38 cellular contexts compared by ENCODE assay signal in genomic region chr2:129330504-129330903, GRCh38.
"Had no signal": no experiment of that assay in that cellular context is flagged by ENCODE, and none has a peak within 500 bp of the region (broad histone marks: within the 10 kb centered on the region; RNA-seq: fewer than 3 reads in every experiment).

No MANE protein-coding gene starts in this region.

- H3K27ac Mint-ChIP-seq: activated naive CD4-positive, alpha-beta T cell treated with anti-CD3 and anti-CD28 coated beads for 36 hours; activated naive CD4-positive, alpha-beta T cell treated with anti-CD3 and anti-CD28 coated beads, Interleukin-2, amount 10 ng/mL, durations not matched to agents 7 days and 5 days; activated naive CD4-positive, alpha-beta T cell treated with anti-CD3 and anti-CD28 coated beads, Interleukin-2, amount 50 U/mL, for 24 hours; activated naive CD4-positive, alpha-beta T cell treated with anti-CD3 and anti-CD28 coated beads, Interleukin-2, amount 50 U/mL, for 72 hours; activated naive CD8-positive, alpha-beta T cell; activated naive CD8-positive, alpha-beta T cell treated with anti-CD3 and anti-CD28 coated beads for 36 hours; activated naive CD8-positive, alpha-beta T cell treated with anti-CD3 and anti-CD28 coated beads, Interleukin-2, amount 10 ng/mL, durations not matched to agents 7 days and 5 days; activated naive CD8-positive, alpha-beta T cell treated with anti-CD3 and anti-CD28 coated beads, Interleukin-2, amount 50 U/mL, for 24 hours; activated T-cell treated with anti-CD3 and anti-CD28 coated beads, Interleukin-2, amount 50 U/mL, for 24 hours; activated T-cell treated with anti-CD3 and anti-CD28 coated beads, Interleukin-2, amount 50 U/mL, for 72 hours; activated T-helper 1 cell treated with anti-CD3 and anti-CD28 coated beads, Interleukin-12 subunit alpha, Interleukin-12 subunit beta, Interleukin-2, Interleukin-4 antibody, amounts not matched to agents 30 ng/mL and 10 ng/mL and 1 ng/mL, durations not matched to agents 14 hours and 24 hours and 36 hours; activated T-helper 17 cell treated with anti-CD3 and anti-CD28 coated beads, Interleukin-2, amount 50 U/mL, for 72 hours; activated T-helper 2 cell treated with anti-CD3 and anti-CD28 coated beads, Interferon-gamma antibody, Interleukin-2, Interleukin-4, amounts not matched to agents 10 μg/mL and 5 μg/mL and 100 μg/mL, durations not matched to agents 14 hours and 24 hours and 36 hours; brain had no signal

- H3K9me3 ChIP-seq: adrenal gland, ascending aorta, body of pancreas, breast epithelium had no signal

- H3K27me3 Mint-ChIP-seq: activated naive CD4-positive, alpha-beta T cell treated with anti-CD3 and anti-CD28 coated beads, Interleukin-2, amount 10 ng/mL, durations not matched to agents 7 days and 5 days; activated naive CD4-positive, alpha-beta T cell treated with anti-CD3 and anti-CD28 coated beads, Interleukin-2, amount 50 U/mL, for 24 hours; activated naive CD8-positive, alpha-beta T cell; activated naive CD8-positive, alpha-beta T cell treated with anti-CD3 and anti-CD28 coated beads for 36 hours; activated naive CD8-positive, alpha-beta T cell treated with anti-CD3 and anti-CD28 coated beads, Interleukin-2, amount 50 U/mL, for 24 hours; activated T-cell treated with anti-CD3 and anti-CD28 coated beads, Interleukin-2, amount 50 U/mL, for 24 hours; activated T-helper 17 cell treated with anti-CD3 and anti-CD28 coated beads, Interleukin-2, amount 50 U/mL, for 72 hours; brain; central memory CD8-positive, alpha-beta T cell had no signal

- H3K36me3 Mint-ChIP-seq: activated naive CD4-positive, alpha-beta T cell treated with anti-CD3 and anti-CD28 coated beads, Interleukin-2, amount 10 ng/mL, durations not matched to agents 7 days and 5 days; activated naive CD4-positive, alpha-beta T cell treated with anti-CD3 and anti-CD28 coated beads, Interleukin-2, amount 50 U/mL, for 24 hours; activated naive CD4-positive, alpha-beta T cell treated with anti-CD3 and anti-CD28 coated beads, Interleukin-2, amount 50 U/mL, for 72 hours; activated naive CD8-positive, alpha-beta T cell; activated naive CD8-positive, alpha-beta T cell treated with anti-CD3 and anti-CD28 coated beads for 36 hours; activated naive CD8-positive, alpha-beta T cell treated with anti-CD3 and anti-CD28 coated beads, Interleukin-2, amount 10 ng/mL, durations not matched to agents 7 days and 5 days; brain had no signal

- H3K36me3 ChIP-seq: adrenal gland, ascending aorta, brain microvascular endothelial cell, breast epithelium, cardiac muscle cell had no signal

- ATAC-seq: activated naive CD4-positive, alpha-beta T cell treated with anti-CD3 and anti-CD28 coated beads, Interleukin-2, amount 50 U/mL, for 72 hours; activated naive CD8-positive, alpha-beta T cell treated with anti-CD3 and anti-CD28 coated beads, Interleukin-2, amount 50 U/mL, for 24 hours; activated T-cell treated with anti-CD3 and anti-CD28 coated beads, Interleukin-2, amount 50 U/mL, for 4 hours; activated T-cell treated with anti-CD3 and anti-CD28 coated beads, Interleukin-2, amount 50 U/mL, for 72 hours; activated T-helper 17 cell treated with anti-CD3 and anti-CD28 coated beads, Interleukin-2, amount 50 U/mL, for 72 hours; body of pancreas had no signal

- H3K27me3 ChIP-seq: adrenal gland, ascending aorta, body of pancreas, brain microvascular endothelial cell, breast epithelium, cardiac muscle cell had no signal

- H3K9me3 Mint-ChIP-seq: activated naive CD4-positive, alpha-beta T cell treated with anti-CD3 and anti-CD28 coated beads, Interleukin-2, amount 50 U/mL, for 24 hours; activated naive CD8-positive, alpha-beta T cell treated with anti-CD3 and anti-CD28 coated beads, Interleukin-2, amount 50 U/mL, for 24 hours; activated T-helper 1 cell treated with anti-CD3 and anti-CD28 coated beads, Interleukin-12 subunit alpha, Interleukin-12 subunit beta, Interleukin-2, Interleukin-4 antibody, amounts not matched to agents 30 ng/mL and 10 ng/mL and 1 ng/mL, durations not matched to agents 14 hours and 24 hours and 36 hours had no signal

- DNase-seq: activated effector memory CD4-positive, alpha-beta T cell treated with anti-CD3 and anti-CD28 coated beads, Interleukin-2, amount 50 U/mL, for 16 hours; activated effector memory CD4-positive, alpha-beta T cell treated with Interleukin-2 at 50 U/mL for 16 hours; activated gamma-delta T cell; activated gamma-delta T cell treated with Interleukin-2 at 50 U/mL for 16 hours; activated naive CD4-positive, alpha-beta T cell; activated naive CD4-positive, alpha-beta T cell treated with anti-CD3 and anti-CD28 coated beads for 36 hours; activated naive CD4-positive, alpha-beta T cell treated with anti-CD3 and anti-CD28 coated beads, Interleukin-2, amount 10 ng/mL, durations not matched to agents 7 days and 5 days; activated naive CD4-positive, alpha-beta T cell treated with anti-CD3 and anti-CD28 coated beads, Interleukin-2, amount 50 U/mL, for 16 hours; activated naive CD4-positive, alpha-beta T cell treated with Interleukin-2 at 50 U/mL for 16 hours; activated naive CD8-positive, alpha-beta T cell treated with anti-CD3 and anti-CD28 coated beads for 36 hours; activated naive CD8-positive, alpha-beta T cell treated with anti-CD3 and anti-CD28 coated beads, Interleukin-2, amount 10 ng/mL, durations not matched to agents 7 days and 5 days; activated naive CD8-positive, alpha-beta T cell treated with anti-CD3 and anti-CD28 coated beads, Interleukin-2, amount 50 U/mL, for 24 hours; activated T-cell treated with anti-CD3 and anti-CD28 coated beads, Interleukin-2, amount 50 U/mL, for 1 hour; activated T-cell treated with anti-CD3 and anti-CD28 coated beads, Interleukin-2, amount 50 U/mL, for 24 hours; activated T-cell treated with anti-CD3 and anti-CD28 coated beads, Interleukin-2, amount 50 U/mL, for 4 hours; activated T-cell treated with anti-CD3 and anti-CD28 coated beads, Interleukin-2, amount 50 U/mL, for 48 hours; activated T-cell treated with anti-CD3 and anti-CD28 coated beads, Interleukin-2, amount 50 U/mL, for 72 hours; adrenal gland; amniotic stem cell; amygdala; anterior cingulate cortex; aorta; body of pancreas; brain microvascular endothelial cell; caudate nucleus; central memory CD4-positive, alpha-beta T cell; cerebellar nuclear complex had no signal

- H3K4me1 ChIP-seq: adrenal gland, ascending aorta, body of pancreas, breast epithelium had no signal

- H3K4me1 Mint-ChIP-seq: activated naive CD4-positive, alpha-beta T cell treated with anti-CD3 and anti-CD28 coated beads, Interleukin-2, amount 10 ng/mL, durations not matched to agents 7 days and 5 days; activated naive CD4-positive, alpha-beta T cell treated with anti-CD3 and anti-CD28 coated beads, Interleukin-2, amount 50 U/mL, for 24 hours; activated naive CD8-positive, alpha-beta T cell treated with anti-CD3 and anti-CD28 coated beads for 36 hours; activated naive CD8-positive, alpha-beta T cell treated with anti-CD3 and anti-CD28 coated beads, Interleukin-2, amount 10 ng/mL, durations not matched to agents 7 days and 5 days; activated naive CD8-positive, alpha-beta T cell treated with anti-CD3 and anti-CD28 coated beads, Interleukin-2, amount 50 U/mL, for 24 hours; activated T-helper 17 cell treated with anti-CD3 and anti-CD28 coated beads, Interleukin-2, amount 50 U/mL, for 72 hours; central memory CD8-positive, alpha-beta T cell had no signal

- H3K4me3 Mint-ChIP-seq: activated naive CD4-positive, alpha-beta T cell treated with anti-CD3 and anti-CD28 coated beads for 36 hours; activated naive CD4-positive, alpha-beta T cell treated with anti-CD3 and anti-CD28 coated beads, Interleukin-2, amount 10 ng/mL, durations not matched to agents 7 days and 5 days; activated naive CD4-positive, alpha-beta T cell treated with anti-CD3 and anti-CD28 coated beads, Interleukin-2, amount 50 U/mL, for 24 hours; activated naive CD8-positive, alpha-beta T cell; activated naive CD8-positive, alpha-beta T cell treated with anti-CD3 and anti-CD28 coated beads for 36 hours; activated naive CD8-positive, alpha-beta T cell treated with anti-CD3 and anti-CD28 coated beads, Interleukin-2, amount 10 ng/mL, durations not matched to agents 7 days and 5 days; activated naive CD8-positive, alpha-beta T cell treated with anti-CD3 and anti-CD28 coated beads, Interleukin-2, amount 50 U/mL, for 24 hours; activated T-cell treated with anti-CD3 and anti-CD28 coated beads, Interleukin-2, amount 50 U/mL, for 24 hours; activated T-cell treated with anti-CD3 and anti-CD28 coated beads, Interleukin-2, amount 50 U/mL, for 4 hours; activated T-cell treated with anti-CD3 and anti-CD28 coated beads, Interleukin-2, amount 50 U/mL, for 72 hours; activated T-helper 1 cell treated with anti-CD3 and anti-CD28 coated beads, Interleukin-12 subunit alpha, Interleukin-12 subunit beta, Interleukin-2, Interleukin-4 antibody, amounts not matched to agents 30 ng/mL and 10 ng/mL and 1 ng/mL, durations not matched to agents 14 hours and 24 hours and 36 hours; activated T-helper 17 cell treated with anti-CD3 and anti-CD28 coated beads, Interleukin-2, amount 50 U/mL, for 72 hours; brain; central memory CD8-positive, alpha-beta T cell had no signal

- H3K4me3 ChIP-seq: adrenal gland, ascending aorta, body of pancreas, breast epithelium, cardiac muscle cell had no signal
